Comparison of ENCODE assay signal across 16 cellular contexts in genomic region chr5:1936413-1936812, GRCh38. TPM values are rescaled to one million over a fixed set of nuclear protein-coding genes. Genes with fewer than 3 reads are reported as not detected.
DNase-seq lines count a peak whose midpoint lies in the region; ATAC-seq and TF ChIP-seq lines count a peak whose summit lies in the region.
"Had no signal": no experiment of that assay in that cellular context is flagged by ENCODE, and none has a peak within 500 bp of the region (broad histone marks: within the 10 kb centered on the region; RNA-seq: fewer than 3 reads in every experiment).

No MANE protein-coding gene starts in this region.

- H3K27me3 Mint-ChIP-seq in type B pancreatic cell, result peaks cover 39% of the 10 kb centered on the region

- H3K27ac ChIP-seq in mesendoderm (ENCODE audit: low read depth, low read length), result no peak overlapping the region
- H3K27ac ChIP-seq: BLaER1 treated with 17β-estradiol and CSF1 and Interleukin-3, amounts not matched to agents 10 nM and 100 nM; SJCRH30 had no signal

- no peak for TF ChIP-seq CTCF in epithelial cell of esophagus (IDR thresholded peaks at IDR 0.05; ENCODE audit: insufficient read depth, low read depth, low read length, missing control alignments)
- no peak for TF ChIP-seq CTCF in type B pancreatic cell (conservative IDR thresholded peaks at IDR 0.05)

- no peaks in the 10 kb centered on the region for H3K27me3 ChIP-seq in mesendoderm (ENCODE audit: insufficient read depth, low read length, poor library complexity)
- H3K27me3 ChIP-seq: SJCRH30 had no signal

- no peak overlapping the region for H3K4me3 ChIP-seq in epithelial cell of esophagus (ENCODE audit: low read length)
- H3K4me3 ChIP-seq in mesendoderm (ENCODE audit: low read length), result no peak overlapping the region
- H3K4me3 ChIP-seq: BLaER1 treated with 17β-estradiol and CSF1 and Interleukin-3, amounts not matched to agents 10 nM and 100 nM; K562; SJCRH30 had no signal

- in situ Hi-C loops in Caki2 (cut with HindIII; ENCODE audit: low pct_unique_long_range_greater_than_20kb, low sequenced_read_pairs), result no loop called here

- no peak for ATAC-seq in GM19463 (IDR thresholded peaks at IDR 0.05; ENCODE audit: unreplicated experiment)
- ATAC-seq: K562 had no signal

- no peak overlapping the region for H3K27ac Mint-ChIP-seq in type B pancreatic cell

- H3K56ac ChIP-seq in mesendoderm (ENCODE audit: low read length), result no peak overlapping the region

- no peaks in the 10 kb centered on the region for H3K79me2 ChIP-seq in mesendoderm (ENCODE audit: control insufficient read depth, insufficient read depth, low read length)

- H3K18ac ChIP-seq in mesendoderm (ENCODE audit: low read length), result no peak overlapping the region

- H3K9me3 Mint-ChIP-seq in type B pancreatic cell, result no peaks in the 10 kb centered on the region

- H3K4me1 ChIP-seq in mesendoderm (ENCODE audit: control insufficient read depth, low read depth, low read length), result no peaks in the 10 kb centered on the region
- H3K4me1 ChIP-seq: SJCRH30 had no signal

- H2AK5ac ChIP-seq in mesendoderm (ENCODE audit: low read length), result no peak overlapping the region

- H2BK5ac ChIP-seq in mesendoderm (ENCODE audit: low read length), result no peak overlapping the region

- no peak overlapping the region for H3K4me2 ChIP-seq in mesendoderm (ENCODE audit: low read length)

- H3K23ac ChIP-seq in mesendoderm (ENCODE audit: low read length), result no peak overlapping the region

- WGBS in mesendoderm (ENCODE audit: extremely low coverage, insufficient coverage, low lambda C conversion rate), result no CpG with 5 or more reads among the region's 4 CpGs

- H4K5ac ChIP-seq in mesendoderm (ENCODE audit: low read length), result no peak overlapping the region

- no peak overlapping the region for H3K9ac ChIP-seq in mesendoderm (ENCODE audit: low read length)
- H3K9ac ChIP-seq: BLaER1 treated with 17β-estradiol and CSF1 and Interleukin-3, amounts not matched to agents 10 nM and 100 nM had no signal

- no peak overlapping the region for H3K4ac ChIP-seq in mesendoderm (ENCODE audit: low read depth, low read length)

- H2BK120ac ChIP-seq in mesendoderm (ENCODE audit: low read depth, low read length), result no peak overlapping the region

- no peaks in the 10 kb centered on the region for H3K36me3 ChIP-seq in mesendoderm (ENCODE audit: control insufficient read depth, insufficient read depth, low read length)
- H3K36me3 ChIP-seq: BLaER1 treated with 17β-estradiol and CSF1 and Interleukin-3, amounts not matched to agents 10 nM and 100 nM; SJCRH30 had no signal

- no peaks in the 10 kb centered on the region for H3K4me1 Mint-ChIP-seq in type B pancreatic cell (ENCODE audit: unreplicated experiment)

- H4K8ac ChIP-seq in mesendoderm (ENCODE audit: low read depth, low read length), result no peak overlapping the region

- no peaks in the 10 kb centered on the region for H3K79me1 ChIP-seq in mesendoderm (ENCODE audit: low read length)

- no peak overlapping the region for H3K4me3 Mint-ChIP-seq in type B pancreatic cell

- H3K36me3 Mint-ChIP-seq in type B pancreatic cell, result no peaks in the 10 kb centered on the region

- no peak overlapping the region for H2BK15ac ChIP-seq in mesendoderm (replicated peaks; ENCODE audit: low read depth)

- peak; percentile 25 for DNase-seq in Caki2 (ENCODE audit: low read depth)
- peak; percentile 58 for DNase-seq in LoVo (ENCODE audit: low spot score)
- peak; percentile 87 for DNase-seq in epithelial cell of esophagus (ENCODE audit: low read depth)
- DNase-seq in mesendoderm, result peak; percentile 40
- no peak for DNase-seq in activated CD8-positive, alpha-beta memory T cell treated with anti-CD3 and anti-CD28 coated beads, Interleukin-2, amount 50 U/mL, for 48 hours
- no peak for DNase-seq in type B pancreatic cell (ENCODE audit: extremely low spot score, unreplicated experiment)
- no peak for DNase-seq in superior temporal gyrus (ENCODE audit: extremely low spot score)
- DNase-seq: H7, NCI-H1436, NCI-H2081, NCI-H510A, NCI-H82, SJCRH30 had no signal

RNA-seq across cellular contexts. Expression of gene IRX4, which starts 53.7 kb away (rescaled TPM):
- not detected in 2 replicates for total RNA-seq in Caki2 (2014; rRNA removed; shearing (Covaris generic); ENCODE audit: low replicate concordance)
- 0.51 TPM for polyA plus RNA-seq in mesendoderm (2013, experiment 1 of 2)
- 0.48 TPM for polyA plus RNA-seq in mesendoderm (2013, experiment 2 of 2)
- total RNA-seq in type B pancreatic cell (ENCODE audit: low replicate concordance), result 1.6 and 6.0 TPM in 2 replicates
- total RNA-seq: K562, SJCRH30 had no signal
- polyA plus RNA-seq: K562 had no signal

Comparison
In these comparisons a context has a peak if more than half of its experiments do, and no peak if none do; other contexts are left out.
1. DNase-seq: peak in Caki2 (single experiment), LoVo (single experiment), epithelial cell of esophagus (single experiment) and mesendoderm (single experiment); none in activated CD8-positive, alpha-beta memory T cell treated with anti-CD3 and anti-CD28 coated beads, Interleukin-2, amount 50 U/mL, for 48 hours (single experiment), type B pancreatic cell (single experiment) and superior temporal gyrus (single experiment).